In the genomic region with DNA sequence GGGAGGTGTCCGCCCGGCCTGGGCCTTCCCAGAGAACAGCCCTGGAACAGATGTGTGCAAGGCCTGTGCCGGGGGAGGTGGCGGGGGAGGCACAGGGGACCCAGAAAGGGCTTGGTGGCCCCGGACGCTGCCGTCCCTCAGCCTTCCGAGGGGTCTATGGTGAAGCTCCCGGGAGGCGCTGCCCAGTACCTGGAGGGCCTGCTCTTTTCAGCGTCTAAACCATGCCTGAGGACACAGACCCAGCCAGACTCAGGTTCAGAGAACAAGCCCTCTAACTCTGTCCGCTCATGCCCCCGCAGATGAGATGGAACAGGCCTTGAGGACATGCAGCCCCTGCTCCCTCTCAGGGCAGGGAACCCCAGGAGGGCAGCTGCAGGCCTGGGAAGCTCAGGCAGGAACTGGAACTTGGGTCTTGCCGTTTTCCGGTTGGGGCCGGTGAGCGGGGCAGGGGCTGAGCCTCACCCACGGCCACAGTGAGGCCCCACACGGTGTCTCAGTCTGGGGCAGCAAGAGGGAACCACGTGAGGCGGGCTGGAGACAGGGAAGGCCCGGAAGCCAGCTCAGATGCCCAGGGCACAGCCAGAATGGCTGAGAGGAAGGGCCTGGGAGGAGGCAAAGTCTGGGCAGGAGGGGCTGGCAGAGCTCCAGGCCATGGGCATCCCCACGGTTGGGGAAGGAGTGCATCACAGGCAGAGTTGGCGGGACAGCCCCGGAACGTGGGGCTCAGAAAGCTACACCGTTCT, we compare ENCODE assay signal across 1 cellular context.
A peak's percentile ranks its signal among the peaks of the same experiment; 100 is the strongest.
TF ChIP-seq lines count a peak whose summit lies in the region.

No MANE protein-coding gene starts in this region.

TF ChIP-seq in HepG2, 621 proteins besides CTCF, POLR2A, EP300 and RAD21 (continued from another document and continues in another):
- TF ChIP-seq KMT2A (CRISPR knock-in tag; IDR thresholded peaks at IDR 0.05) (peak; percentile 43; the same call in 1 of the 2 replicates), HNRNPL (IDR thresholded peaks at IDR 0.05; ENCODE audit: low read depth, low read length) (peak; percentile 98), ZNF33A (CRISPR knock-in tag; IDR thresholded peaks at IDR 0.05; ENCODE audit: borderline replicate concordance) (no peak), HMG20A (CRISPR knock-in tag; IDR thresholded peaks at IDR 0.05; ENCODE audit: borderline replicate concordance) (peak; percentile 42; the same call in 1 of the 2 replicates), ZNF883 (CRISPR knock-in tag; IDR thresholded peaks at IDR 0.05; ENCODE audit: not compliant biosample characterization) (no peak), ARID2 (CRISPR knock-in tag; IDR thresholded peaks at IDR 0.05; ENCODE audit: borderline replicate concordance) (no peak), RFX3 (CRISPR knock-in tag; IDR thresholded peaks at IDR 0.05) (no peak), ZNF441 (CRISPR knock-in tag; IDR thresholded peaks at IDR 0.05; ENCODE audit: borderline replicate concordance) (no peak), ZNF264 (CRISPR knock-in tag; IDR thresholded peaks at IDR 0.05) (peak; percentile 83), RFX5 (IDR thresholded peaks at IDR 0.05; ENCODE audit: low read depth, low read length) (no peak), BRCA1 (CRISPR knock-in tag; IDR thresholded peaks at IDR 0.05) (peak; percentile 97), ZNF12 (CRISPR knock-in tag; IDR thresholded peaks at IDR 0.05) (peak; percentile 99), ZNF350 (CRISPR knock-in tag; IDR thresholded peaks at IDR 0.05; ENCODE audit: borderline replicate concordance, low read depth) (peak; percentile 78), ZNF138 (CRISPR knock-in tag; IDR thresholded peaks at IDR 0.05; ENCODE audit: low read depth) (no peak), MLLT10 (CRISPR knock-in tag; IDR thresholded peaks at IDR 0.05) (no peak), RNF2 (conservative IDR thresholded peaks at IDR 0.05; ENCODE audit: low read depth) (0 out of 2 replicates have a peak, but pooled peaks have one; percentile 39), HNF4G (IDR thresholded peaks at IDR 0.05; ENCODE audit: borderline replicate concordance, low read depth, low read length) (no peak), HNF4G (CRISPR knock-in tag; IDR thresholded peaks at IDR 0.05; ENCODE audit: borderline replicate concordance, low read depth) (no peak; the same call in 1 of the 2 replicates), DNMT3B (CRISPR knock-in tag; conservative IDR thresholded peaks at IDR 0.05) (no peak), U2AF1 (optimal IDR thresholded peaks at IDR 0.05; ENCODE audit: low read depth, low read length) (no peak), ZBTB3 (CRISPR knock-in tag; IDR thresholded peaks at IDR 0.05; ENCODE audit: borderline replicate concordance, low read depth) (no peak; the same call in 1 of the 2 replicates), ZZZ3 (CRISPR knock-in tag; IDR thresholded peaks at IDR 0.05; ENCODE audit: borderline replicate concordance) (peak; percentile 42), ZFP36L2 (CRISPR knock-in tag; IDR thresholded peaks at IDR 0.05) (no peak; the same call in 1 of the 2 replicates), ZNF792 (CRISPR knock-in tag; IDR thresholded peaks at IDR 0.05) (0 out of 2 replicates have a peak, but pooled peaks have one; percentile 74), ZBTB7A (CRISPR knock-in tag; IDR thresholded peaks at IDR 0.05) (peak; percentile 7; the same call in 1 of the 2 replicates), SETDB1 (CRISPR knock-in tag; IDR thresholded peaks at IDR 0.05; ENCODE audit: borderline replicate concordance) (no peak), KLF16 (CRISPR knock-in tag; IDR thresholded peaks at IDR 0.05) (no peak), GPN1 (CRISPR knock-in tag; IDR thresholded peaks at IDR 0.05; ENCODE audit: borderline replicate concordance) (no peak), ZNF891 (CRISPR knock-in tag; IDR thresholded peaks at IDR 0.05) (no peak; the same call in 1 of the 2 replicates), PAX8 (CRISPR knock-in tag; IDR thresholded peaks at IDR 0.05; ENCODE audit: borderline replicate concordance) (0 out of 2 replicates have a peak, but pooled peaks have one; percentile 9), TGIF2 (CRISPR knock-in tag; IDR thresholded peaks at IDR 0.05) (peak; percentile 65), MYNN (CRISPR knock-in tag; IDR thresholded peaks at IDR 0.05; ENCODE audit: low read depth) (0 out of 2 replicates have a peak, but pooled peaks have one; percentile 69), PAWR (CRISPR knock-in tag; IDR thresholded peaks at IDR 0.05; ENCODE audit: borderline replicate concordance) (no peak), NFKBIZ (CRISPR knock-in tag; IDR thresholded peaks at IDR 0.05) (no peak), ZSCAN12 (CRISPR knock-in tag; IDR thresholded peaks at IDR 0.05) (0 out of 2 replicates have a peak, but pooled peaks have one; percentile 19), ZNF317 (CRISPR knock-in tag; IDR thresholded peaks at IDR 0.05) (peak; percentile 67), SIX1 (CRISPR knock-in tag; IDR thresholded peaks at IDR 0.05; ENCODE audit: borderline replicate concordance) (0 out of 2 replicates have a peak, but pooled peaks have one; percentile 7), RAD51 (IDR thresholded peaks at IDR 0.05; ENCODE audit: borderline replicate concordance) (no peak), ZNF567 (CRISPR knock-in tag; IDR thresholded peaks at IDR 0.05; ENCODE audit: borderline replicate concordance) (no peak), STAG1 (CRISPR knock-in tag; IDR thresholded peaks at IDR 0.05) (no peak; the same call in 1 of the 2 replicates), HDAC1 (CRISPR knock-in tag; IDR thresholded peaks at IDR 0.05) (peak; percentile 69)
- TF ChIP-seq, protein P1, sequence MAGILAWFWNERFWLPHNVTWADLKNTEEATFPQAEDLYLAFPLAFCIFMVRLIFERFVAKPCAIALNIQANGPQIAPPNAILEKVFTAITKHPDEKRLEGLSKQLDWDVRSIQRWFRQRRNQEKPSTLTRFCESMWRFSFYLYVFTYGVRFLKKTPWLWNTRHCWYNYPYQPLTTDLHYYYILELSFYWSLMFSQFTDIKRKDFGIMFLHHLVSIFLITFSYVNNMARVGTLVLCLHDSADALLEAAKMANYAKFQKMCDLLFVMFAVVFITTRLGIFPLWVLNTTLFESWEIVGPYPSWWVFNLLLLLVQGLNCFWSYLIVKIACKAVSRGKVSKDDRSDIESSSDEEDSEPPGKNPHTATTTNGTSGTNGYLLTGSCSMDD (CRISPR knock-in tag; IDR thresholded peaks at IDR 0.05), result no peak; the same call in 1 of the 2 replicates
- TF ChIP-seq, protein P2, sequence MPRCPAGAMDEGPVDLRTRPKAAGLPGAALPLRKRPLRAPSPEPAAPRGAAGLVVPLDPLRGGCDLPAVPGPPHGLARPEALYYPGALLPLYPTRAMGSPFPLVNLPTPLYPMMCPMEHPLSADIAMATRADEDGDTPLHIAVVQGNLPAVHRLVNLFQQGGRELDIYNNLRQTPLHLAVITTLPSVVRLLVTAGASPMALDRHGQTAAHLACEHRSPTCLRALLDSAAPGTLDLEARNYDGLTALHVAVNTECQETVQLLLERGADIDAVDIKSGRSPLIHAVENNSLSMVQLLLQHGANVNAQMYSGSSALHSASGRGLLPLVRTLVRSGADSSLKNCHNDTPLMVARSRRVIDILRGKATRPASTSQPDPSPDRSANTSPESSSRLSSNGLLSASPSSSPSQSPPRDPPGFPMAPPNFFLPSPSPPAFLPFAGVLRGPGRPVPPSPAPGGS (CRISPR knock-in tag; IDR thresholded peaks at IDR 0.05), result peak; percentile 90; the same call in 1 of the 2 replicates
- TF ChIP-seq, protein P3, sequence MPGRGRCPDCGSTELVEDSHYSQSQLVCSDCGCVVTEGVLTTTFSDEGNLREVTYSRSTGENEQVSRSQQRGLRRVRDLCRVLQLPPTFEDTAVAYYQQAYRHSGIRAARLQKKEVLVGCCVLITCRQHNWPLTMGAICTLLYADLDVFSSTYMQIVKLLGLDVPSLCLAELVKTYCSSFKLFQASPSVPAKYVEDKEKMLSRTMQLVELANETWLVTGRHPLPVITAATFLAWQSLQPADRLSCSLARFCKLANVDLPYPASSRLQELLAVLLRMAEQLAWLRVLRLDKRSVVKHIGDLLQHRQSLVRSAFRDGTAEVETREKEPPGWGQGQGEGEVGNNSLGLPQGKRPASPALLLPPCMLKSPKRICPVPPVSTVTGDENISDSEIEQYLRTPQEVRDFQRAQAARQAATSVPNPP (CRISPR knock-in tag; IDR thresholded peaks at IDR 0.05), result no peak
- TF ChIP-seq, protein P4, sequence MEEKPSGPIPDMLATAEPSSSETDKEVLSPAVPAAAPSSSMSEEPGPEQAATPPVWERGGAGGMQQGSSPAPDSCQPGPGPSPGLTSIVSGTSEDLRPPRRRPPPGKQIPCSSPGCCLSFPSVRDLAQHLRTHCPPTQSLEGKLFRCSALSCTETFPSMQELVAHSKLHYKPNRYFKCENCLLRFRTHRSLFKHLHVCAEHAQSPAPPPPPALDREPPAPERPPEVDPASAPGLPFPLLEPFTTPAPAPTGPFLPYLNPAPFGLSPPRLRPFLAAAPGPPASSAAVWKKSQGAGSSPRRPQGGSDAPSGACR (CRISPR knock-in tag; IDR thresholded peaks at IDR 0.05), result no peak; the same call in 1 of the 2 replicates
- TF ChIP-seq, protein P5, sequence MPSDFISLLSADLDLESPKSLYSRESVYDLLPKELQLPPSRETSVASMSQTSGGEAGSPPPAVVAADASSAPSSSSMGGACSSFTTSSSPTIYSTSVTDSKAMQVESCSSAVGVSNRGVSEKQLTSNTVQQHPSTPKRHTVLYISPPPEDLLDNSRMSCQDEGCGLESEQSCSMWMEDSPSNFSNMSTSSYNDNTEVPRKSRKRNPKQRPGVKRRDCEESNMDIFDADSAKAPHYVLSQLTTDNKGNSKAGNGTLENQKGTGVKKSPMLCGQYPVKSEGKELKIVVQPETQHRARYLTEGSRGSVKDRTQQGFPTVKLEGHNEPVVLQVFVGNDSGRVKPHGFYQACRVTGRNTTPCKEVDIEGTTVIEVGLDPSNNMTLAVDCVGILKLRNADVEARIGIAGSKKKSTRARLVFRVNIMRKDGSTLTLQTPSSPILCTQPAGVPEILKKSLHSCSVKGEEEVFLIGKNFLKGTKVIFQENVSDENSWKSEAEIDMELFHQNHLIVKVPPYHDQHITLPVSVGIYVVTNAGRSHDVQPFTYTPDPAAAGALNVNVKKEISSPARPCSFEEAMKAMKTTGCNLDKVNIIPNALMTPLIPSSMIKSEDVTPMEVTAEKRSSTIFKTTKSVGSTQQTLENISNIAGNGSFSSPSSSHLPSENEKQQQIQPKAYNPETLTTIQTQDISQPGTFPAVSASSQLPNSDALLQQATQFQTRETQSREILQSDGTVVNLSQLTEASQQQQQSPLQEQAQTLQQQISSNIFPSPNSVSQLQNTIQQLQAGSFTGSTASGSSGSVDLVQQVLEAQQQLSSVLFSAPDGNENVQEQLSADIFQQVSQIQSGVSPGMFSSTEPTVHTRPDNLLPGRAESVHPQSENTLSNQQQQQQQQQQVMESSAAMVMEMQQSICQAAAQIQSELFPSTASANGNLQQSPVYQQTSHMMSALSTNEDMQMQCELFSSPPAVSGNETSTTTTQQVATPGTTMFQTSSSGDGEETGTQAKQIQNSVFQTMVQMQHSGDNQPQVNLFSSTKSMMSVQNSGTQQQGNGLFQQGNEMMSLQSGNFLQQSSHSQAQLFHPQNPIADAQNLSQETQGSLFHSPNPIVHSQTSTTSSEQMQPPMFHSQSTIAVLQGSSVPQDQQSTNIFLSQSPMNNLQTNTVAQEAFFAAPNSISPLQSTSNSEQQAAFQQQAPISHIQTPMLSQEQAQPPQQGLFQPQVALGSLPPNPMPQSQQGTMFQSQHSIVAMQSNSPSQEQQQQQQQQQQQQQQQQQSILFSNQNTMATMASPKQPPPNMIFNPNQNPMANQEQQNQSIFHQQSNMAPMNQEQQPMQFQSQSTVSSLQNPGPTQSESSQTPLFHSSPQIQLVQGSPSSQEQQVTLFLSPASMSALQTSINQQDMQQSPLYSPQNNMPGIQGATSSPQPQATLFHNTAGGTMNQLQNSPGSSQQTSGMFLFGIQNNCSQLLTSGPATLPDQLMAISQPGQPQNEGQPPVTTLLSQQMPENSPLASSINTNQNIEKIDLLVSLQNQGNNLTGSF (CRISPR knock-in tag; IDR thresholded peaks at IDR 0.05), result peak; percentile 92
- TF ChIP-seq, protein P6, sequence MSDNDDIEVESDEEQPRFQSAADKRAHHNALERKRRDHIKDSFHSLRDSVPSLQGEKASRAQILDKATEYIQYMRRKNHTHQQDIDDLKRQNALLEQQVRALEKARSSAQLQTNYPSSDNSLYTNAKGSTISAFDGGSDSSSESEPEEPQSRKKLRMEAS (IDR thresholded peaks at IDR 0.05), result no peak
- TF ChIP-seq, protein P7, sequence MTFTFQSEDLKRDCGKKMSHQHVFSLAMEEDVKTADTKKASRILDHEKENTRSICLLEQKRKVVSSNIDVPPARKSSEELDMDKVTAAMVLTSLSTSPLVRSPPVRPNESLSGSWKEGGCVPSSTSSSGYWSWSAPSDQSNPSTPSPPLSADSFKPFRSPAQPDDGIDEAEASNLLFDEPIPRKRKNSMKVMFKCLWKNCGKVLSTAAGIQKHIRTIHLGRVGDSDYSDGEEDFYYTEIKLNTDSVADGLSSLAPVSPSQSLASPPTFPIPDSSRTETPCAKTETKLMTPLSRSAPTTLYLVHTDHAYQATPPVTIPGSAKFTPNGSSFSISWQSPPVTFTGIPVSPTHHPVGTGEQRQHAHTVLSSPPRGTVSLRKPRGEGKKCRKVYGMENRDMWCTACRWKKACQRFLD (CRISPR knock-in tag; IDR thresholded peaks at IDR 0.05; ENCODE audit: borderline replicate concordance), result peak; percentile 58; the same call in 1 of the 2 replicates
- TF ChIP-seq, protein P8, sequence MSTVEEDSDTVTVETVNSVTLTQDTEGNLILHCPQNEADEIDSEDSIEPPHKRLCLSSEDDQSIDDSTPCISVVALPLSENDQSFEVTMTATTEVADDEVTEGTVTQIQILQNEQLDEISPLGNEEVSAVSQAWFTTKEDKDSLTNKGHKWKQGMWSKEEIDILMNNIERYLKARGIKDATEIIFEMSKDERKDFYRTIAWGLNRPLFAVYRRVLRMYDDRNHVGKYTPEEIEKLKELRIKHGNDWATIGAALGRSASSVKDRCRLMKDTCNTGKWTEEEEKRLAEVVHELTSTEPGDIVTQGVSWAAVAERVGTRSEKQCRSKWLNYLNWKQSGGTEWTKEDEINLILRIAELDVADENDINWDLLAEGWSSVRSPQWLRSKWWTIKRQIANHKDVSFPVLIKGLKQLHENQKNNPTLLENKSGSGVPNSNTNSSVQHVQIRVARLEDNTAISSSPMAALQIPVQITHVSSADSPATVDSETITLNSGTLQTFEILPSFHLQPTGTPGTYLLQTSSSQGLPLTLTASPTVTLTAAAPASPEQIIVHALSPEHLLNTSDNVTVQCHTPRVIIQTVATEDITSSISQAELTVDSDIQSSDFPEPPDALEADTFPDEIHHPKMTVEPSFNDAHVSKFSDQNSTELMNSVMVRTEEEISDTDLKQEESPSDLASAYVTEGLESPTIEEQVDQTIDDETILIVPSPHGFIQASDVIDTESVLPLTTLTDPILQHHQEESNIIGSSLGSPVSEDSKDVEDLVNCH (CRISPR knock-in tag; IDR thresholded peaks at IDR 0.05), result no peak
- TF ChIP-seq, protein P9, sequence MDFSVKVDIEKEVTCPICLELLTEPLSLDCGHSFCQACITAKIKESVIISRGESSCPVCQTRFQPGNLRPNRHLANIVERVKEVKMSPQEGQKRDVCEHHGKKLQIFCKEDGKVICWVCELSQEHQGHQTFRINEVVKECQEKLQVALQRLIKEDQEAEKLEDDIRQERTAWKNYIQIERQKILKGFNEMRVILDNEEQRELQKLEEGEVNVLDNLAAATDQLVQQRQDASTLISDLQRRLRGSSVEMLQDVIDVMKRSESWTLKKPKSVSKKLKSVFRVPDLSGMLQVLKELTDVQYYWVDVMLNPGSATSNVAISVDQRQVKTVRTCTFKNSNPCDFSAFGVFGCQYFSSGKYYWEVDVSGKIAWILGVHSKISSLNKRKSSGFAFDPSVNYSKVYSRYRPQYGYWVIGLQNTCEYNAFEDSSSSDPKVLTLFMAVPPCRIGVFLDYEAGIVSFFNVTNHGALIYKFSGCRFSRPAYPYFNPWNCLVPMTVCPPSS (IDR thresholded peaks at IDR 0.05), result no peak
- TF ChIP-seq, protein P10, sequence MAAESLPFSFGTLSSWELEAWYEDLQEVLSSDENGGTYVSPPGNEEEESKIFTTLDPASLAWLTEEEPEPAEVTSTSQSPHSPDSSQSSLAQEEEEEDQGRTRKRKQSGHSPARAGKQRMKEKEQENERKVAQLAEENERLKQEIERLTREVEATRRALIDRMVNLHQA (CRISPR knock-in tag; IDR thresholded peaks at IDR 0.05), result no peak
